ENCODE assay signal across 23 cellular contexts in genomic region chr5:12242960-12243888, GRCh38.
DNase-seq lines count a peak whose midpoint lies in the region; TF ChIP-seq lines count a peak whose summit lies in the region.
"Had no signal": no experiment of that assay in that cellular context is flagged by ENCODE, and none has a peak within 500 bp of the region (broad histone marks: within the 10 kb centered on the region; RNA-seq: fewer than 3 reads in every experiment).

No MANE protein-coding gene starts in this region.

- H3K4me3 Mint-ChIP-seq in HFFc6 = no peak overlapping the region; the same call in 1 of the 2 replicates
- H3K4me3 Mint-ChIP-seq in T-helper 2 cell treated with Interferon-gamma antibody and Interleukin-4, amounts not matched to agents 5 μg/mL and 100 μg/mL, for 36 hours = no peak overlapping the region
- no peak overlapping the region for H3K4me3 Mint-ChIP-seq in activated naive CD8-positive, alpha-beta T cell treated with anti-CD3 and anti-CD28 coated beads for 36 hours
- H3K4me3 Mint-ChIP-seq: dendritic cell treated with granulocyte-macrophage colony-stimulating factor and Interleukin-4, amounts not matched to agents 40 ng/mL and 50 ng/mL, for 4 days; GM23338; nephron had no signal

- no peak overlapping the region for H3K4me3 ChIP-seq in mammary epithelial cell (replicated peaks in 1 of 3; ENCODE audit: insufficient read depth in 1 of 3, low read depth in 2 of 3, low read length in 3 of 3)
- H3K4me3 ChIP-seq: cardiac muscle cell, GM23338, heart right ventricle, transverse colon had no signal

- 38% methylated on average over 7 of the region's 8 CpGs for WGBS in mammary epithelial cell (ENCODE audit: low coverage, missing lambda C conversion rate)

- intact Hi-C loops in mammary epithelial cell (cut with micrococcal nuclease) = no loop called here

- H3K27me3 ChIP-seq in mammary epithelial cell (ENCODE audit: insufficient read depth, low read length) = peaks cover under 1% of the 10 kb centered on the region
- H3K27me3 ChIP-seq: cardiac muscle cell, heart right ventricle, transverse colon had no signal

- CTCF ChIA-PET in mammary epithelial cell (lab: Charles Lee; ENCODE audit: low non-redundant PET) = no interaction called here

- TF ChIP-seq CTCF in HFFc6 (IDR thresholded peaks at IDR 0.05) (no peak), mammary epithelial cell (conservative IDR thresholded peaks at IDR 0.05 in 1 of 2, IDR thresholded peaks at IDR 0.05 in 1 of 2; ENCODE audit: extremely low read depth in 1 of 2, insufficient read depth in 1 of 2, low read depth in 1 of 2, low read length in 2 of 2) (no peak)

- peaks cover 5% of the 10 kb centered on the region; the same call in 1 of the 2 replicates for H3K4me1 Mint-ChIP-seq in HFFc6 (ENCODE audit: low read depth)
- no peaks in the 10 kb centered on the region for H3K4me1 Mint-ChIP-seq in T-helper 2 cell treated with Interferon-gamma antibody and Interleukin-4, amounts not matched to agents 5 μg/mL and 100 μg/mL, for 36 hours (ENCODE audit: low read depth)
- no peaks in the 10 kb centered on the region for H3K4me1 Mint-ChIP-seq in activated naive CD8-positive, alpha-beta T cell treated with anti-CD3 and anti-CD28 coated beads for 36 hours
- H3K4me1 Mint-ChIP-seq: nephron had no signal

- H3K9me3 Mint-ChIP-seq in HFFc6 = peaks cover 25% of the 10 kb centered on the region
- peaks cover 46% of the 10 kb centered on the region for H3K9me3 Mint-ChIP-seq in T-helper 2 cell treated with Interferon-gamma antibody and Interleukin-4, amounts not matched to agents 5 μg/mL and 100 μg/mL, for 36 hours
- H3K9me3 Mint-ChIP-seq in activated naive CD8-positive, alpha-beta T cell treated with anti-CD3 and anti-CD28 coated beads for 36 hours = peaks cover 3% of the 10 kb centered on the region
- H3K9me3 Mint-ChIP-seq: GM23338, nephron had no signal

- H3K79me2 ChIP-seq in mammary epithelial cell (ENCODE audit: insufficient read depth, low read length) = no peaks in the 10 kb centered on the region
- H3K79me2 ChIP-seq: parathyroid adenoma had no signal

- peak overlapping the region; percentile 62; the same call in 1 of the 2 replicates for H3K27ac Mint-ChIP-seq in HFFc6
- H3K27ac Mint-ChIP-seq in T-helper 2 cell treated with Interferon-gamma antibody and Interleukin-4, amounts not matched to agents 5 μg/mL and 100 μg/mL, for 36 hours = no peak overlapping the region
- H3K27ac Mint-ChIP-seq in activated naive CD8-positive, alpha-beta T cell treated with anti-CD3 and anti-CD28 coated beads for 36 hours = no peak overlapping the region
- H3K27ac Mint-ChIP-seq: dendritic cell treated with granulocyte-macrophage colony-stimulating factor and Interleukin-4, amounts not matched to agents 40 ng/mL and 50 ng/mL, for 4 days; GM23338; nephron had no signal

- BruUV-seq in mammary epithelial cell (replicated peaks; lab: Mats Ljungman, UMichigan) = no TSS peak

- H3K9ac ChIP-seq in mammary epithelial cell (ENCODE audit: insufficient read depth, low read length) = no peak overlapping the region
- H3K9ac ChIP-seq: parathyroid adenoma had no signal

- dilution Hi-C loops in mammary epithelial cell (cut with HindIII; ENCODE audit: low sequenced_read_pairs) = no loop called here

- H3K9me3 ChIP-seq in mammary epithelial cell (replicated peaks; ENCODE audit: insufficient read depth, low read length) = no peaks in the 10 kb centered on the region
- H3K9me3 ChIP-seq: transverse colon had no signal

- DNase-seq in A172 (ENCODE audit: low spot score) (peak; percentile 14), HFFc6 (no peak), NCI-H446 treated with DMSO at 0.1 percent for 48 hours (lab: John Stamatoyannopoulos, UW) (peak; percentile 33), mammary epithelial cell (peak; percentile 15), kidney glomerular epithelial cell (lab: John Stamatoyannopoulos, UW) (no peak), activated T-cell treated with anti-CD3 and anti-CD28 coated beads for 4 hours (no peak)
- no peak for DNase-seq in T-helper 2 cell treated with Interferon-gamma antibody and Interleukin-4, amounts not matched to agents 5 μg/mL and 100 μg/mL, for 36 hours (ENCODE audit: low spot score)
- no peak for DNase-seq in activated naive CD8-positive, alpha-beta T cell treated with anti-CD3 and anti-CD28 coated beads for 36 hours
- DNase-seq: activated effector memory CD4-positive, alpha-beta T cell treated with Interleukin-2 at 50 U/mL for 16 hours; COR-L47; DMS79; heart right ventricle; Karpas-422; NCI-H1092 treated with DMSO at 0.1 percent for 48 hours; NCI-H2029 treated with DMSO at 0.1 percent for 48 hours; stimulated activated CD4-positive, alpha-beta T cell treated with anti-CD3 and anti-CD28 coated beads, Interleukin-15, amount 100 ng/mL, for 24 hours; stimulated activated CD8-positive, alpha-beta memory T cell treated with anti-CD3 and anti-CD28 coated beads, Interleukin-4, amount 100 ng/mL, for 48 hours; transverse colon had no signal

- in situ Hi-C loops in mammary epithelial cell (cut with MboI; ENCODE audit: low sequenced_read_pairs in 2 of 2) = no loop called here

- no peaks in the 10 kb centered on the region for H3K36me3 Mint-ChIP-seq in HFFc6 (ENCODE audit: low read depth)
- H3K36me3 Mint-ChIP-seq in T-helper 2 cell treated with Interferon-gamma antibody and Interleukin-4, amounts not matched to agents 5 μg/mL and 100 μg/mL, for 36 hours (ENCODE audit: low read depth) = no peaks in the 10 kb centered on the region
- H3K36me3 Mint-ChIP-seq in activated naive CD8-positive, alpha-beta T cell treated with anti-CD3 and anti-CD28 coated beads for 36 hours = no peaks in the 10 kb centered on the region

- no peaks in the 10 kb centered on the region for H3K36me3 ChIP-seq in mammary epithelial cell (ENCODE audit: insufficient read depth, low read length)
- H3K36me3 ChIP-seq: cardiac muscle cell, heart right ventricle, transverse colon had no signal

- no peaks in the 10 kb centered on the region for H4K20me1 ChIP-seq in mammary epithelial cell (ENCODE audit: insufficient read depth, low read length)

- peak overlapping the region; percentile 64 for H3K27ac ChIP-seq in mammary epithelial cell (ENCODE audit: insufficient read depth, low read depth, low read length)
- H3K27ac ChIP-seq: cardiac muscle cell, heart right ventricle, parathyroid adenoma, transverse colon had no signal

- peak overlapping the region; percentile 15 for H3K4me2 ChIP-seq in mammary epithelial cell (ENCODE audit: insufficient read depth, low read depth, low read length)

- no peaks in the 10 kb centered on the region for H3K27me3 Mint-ChIP-seq in HFFc6 (ENCODE audit: insufficient read depth)
- H3K27me3 Mint-ChIP-seq in T-helper 2 cell treated with Interferon-gamma antibody and Interleukin-4, amounts not matched to agents 5 μg/mL and 100 μg/mL, for 36 hours (ENCODE audit: low read depth) = no peaks in the 10 kb centered on the region
- H3K27me3 Mint-ChIP-seq in activated naive CD8-positive, alpha-beta T cell treated with anti-CD3 and anti-CD28 coated beads for 36 hours = no peaks in the 10 kb centered on the region
- H3K27me3 Mint-ChIP-seq: dendritic cell treated with granulocyte-macrophage colony-stimulating factor and Interleukin-4, amounts not matched to agents 40 ng/mL and 50 ng/mL, for 4 days had no signal

- no peak overlapping the region for H2AFZ ChIP-seq in mammary epithelial cell (ENCODE audit: low read depth, low read length)
- H2AFZ ChIP-seq: GM23338, parathyroid adenoma had no signal

- H3K4me1 ChIP-seq in mammary epithelial cell (ENCODE audit: insufficient read depth, low read length) = no peaks in the 10 kb centered on the region
- H3K4me1 ChIP-seq: heart right ventricle, parathyroid adenoma, transverse colon had no signal

Comparison
In these comparisons a context has a peak if more than half of its experiments do, and no peak if none do; other contexts are left out.
1. DNase-seq: peak in A172 (single experiment), NCI-H446 treated with DMSO at 0.1 percent for 48 hours (single experiment) and mammary epithelial cell (single experiment); none in HFFc6 (single experiment), kidney glomerular epithelial cell (single experiment), T-helper 2 cell treated with Interferon-gamma antibody and Interleukin-4, amounts not matched to agents 5 μg/mL and 100 μg/mL, for 36 hours (single experiment), activated naive CD8-positive, alpha-beta T cell treated with anti-CD3 and anti-CD28 coated beads for 36 hours (single experiment) and activated T-cell treated with anti-CD3 and anti-CD28 coated beads for 4 hours (single experiment).